ENCODE assay signal across 14 cellular contexts in the genomic region with DNA sequence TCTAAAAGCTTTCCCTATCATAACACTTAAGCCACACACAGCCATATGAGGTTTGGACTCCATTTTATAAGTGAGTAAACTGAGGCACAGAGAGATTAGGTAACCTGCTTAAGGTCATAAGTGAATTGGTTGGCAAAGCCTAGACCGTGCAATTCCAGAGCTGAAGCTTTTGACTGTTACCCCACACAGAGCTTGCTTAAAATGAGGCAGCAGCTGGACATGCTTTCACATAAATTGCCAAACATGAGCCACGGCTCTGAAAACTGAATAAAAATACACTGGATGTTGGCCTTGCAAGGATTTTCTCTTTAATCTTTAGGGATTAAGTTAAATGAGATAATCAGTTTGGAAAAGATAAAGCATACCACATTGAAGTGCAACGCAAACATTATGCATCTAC. TPM values are rescaled to one million over a fixed set of nuclear protein-coding genes. Genes with fewer than 3 reads are reported as not detected.
DNase-seq lines count a peak whose midpoint lies in the region; ATAC-seq and TF ChIP-seq lines count a peak whose summit lies in the region.
"Had no signal": no experiment of that assay in that cellular context is flagged by ENCODE, and none has a peak within 500 bp of the region (broad histone marks: within the 10 kb centered on the region; RNA-seq: fewer than 3 reads in every experiment).

No MANE protein-coding gene starts in this region.

- TF ChIP-seq CTCF in WERI-Rb-1 (IDR thresholded peaks at IDR 0.05; ENCODE audit: low read depth, low read length) = no peak
- TF ChIP-seq CTCF in tibial nerve (IDR thresholded peaks at IDR 0.05) = no peak

- peak overlapping the region; percentile 78 for H3K27ac ChIP-seq in CD4-positive, alpha-beta memory T cell (ENCODE audit: low read depth, low read length)
- H3K27ac ChIP-seq in WERI-Rb-1 (no peak overlapping the region), tibial nerve (peak overlapping the region in 1 of 4 donors; percentile 27)
- H3K27ac ChIP-seq: epithelial cell of prostate, hepatocyte, ovary had no signal

- H3K27me3 Mint-ChIP-seq in CD4-positive, alpha-beta memory T cell = no peaks in the 10 kb centered on the region

- TF ChIP-seq POLR2A in tibial nerve (IDR thresholded peaks at IDR 0.05) = no peak

- H3K4me1 Mint-ChIP-seq in CD4-positive, alpha-beta memory T cell = peaks cover 36 to 68% (median 47%) of the 10 kb centered on the region in 4 donors

- peaks cover 37% of the 10 kb centered on the region for H3K36me3 ChIP-seq in CD4-positive, alpha-beta memory T cell (ENCODE audit: insufficient read depth, low read length)
- H3K36me3 ChIP-seq in WERI-Rb-1 (no peaks in the 10 kb centered on the region), tibial nerve (no peaks in the 10 kb centered on the region)
- H3K36me3 ChIP-seq: ovary, stomach had no signal

- H3K4me1 ChIP-seq in CD4-positive, alpha-beta memory T cell (ENCODE audit: insufficient read depth, low read length) = peaks cover 55% of the 10 kb centered on the region
- peaks cover 82% of the 10 kb centered on the region for H3K4me1 ChIP-seq in mononuclear cell (ENCODE audit: insufficient read depth, low read length)
- peaks cover 0 to 35% (median 13%) of the 10 kb centered on the region in 4 donors for H3K4me1 ChIP-seq in tibial nerve

- H3K9me3 Mint-ChIP-seq in CD4-positive, alpha-beta memory T cell = peaks cover 0 to 2% (median 0%) of the 10 kb centered on the region in 8 donors

- peak overlapping the region; percentile 79 to 96 (median 93) for H3K27ac Mint-ChIP-seq in CD4-positive, alpha-beta memory T cell

- CTCF ChIA-PET in CD4-positive, alpha-beta memory T cell (lab: Charles Lee; ENCODE audit: partially characterized antibody) = interaction anchor here (0.6 to 15.0 kb wide), 39 partner anchors 7 to 214 kb away, joined by 3 to 367 read pairs (median 16); a partner anchor contains a TSS

- intact Hi-C loops in CD4-positive, alpha-beta memory T cell (cut with micrococcal nuclease) = loop anchor here (1.0 to 2.0 kb wide), 2 partner anchors 138 to 212 kb away; no protein-coding TSS in a partner anchor

- WGBS in tibial nerve, 2 donors = 67 to 70% methylated on average over 3 of the region's 3 CpGs

- H3K36me3 Mint-ChIP-seq in CD4-positive, alpha-beta memory T cell = peaks cover 72 to 76% of the 10 kb centered on the region in 2 donors

- POLR2A ChIA-PET in CD4-positive, alpha-beta memory T cell (lab: Charles Lee; ENCODE audit: partially characterized antibody) = interaction anchor here (1.0 to 22.9 kb wide), 19 partner anchors 7 to 1239 kb away, joined by 3 to 1351 read pairs (median 14); no protein-coding TSS in a partner anchor

- ATAC-seq in GM21390 (IDR thresholded peaks at IDR 0.05; ENCODE audit: unreplicated experiment) = peak; percentile 3

- peak overlapping the region; percentile 96 to 100 (median 99) for H3K4me3 Mint-ChIP-seq in CD4-positive, alpha-beta memory T cell

- peak overlapping the region; percentile 96 to 100 for H3K4me3 ChIP-seq in CD4-positive, alpha-beta memory T cell (ENCODE audit: low read length in 2 of 2)
- no peak overlapping the region for H3K4me3 ChIP-seq in WERI-Rb-1 (ENCODE audit: low read depth, low read length)
- H3K4me3 ChIP-seq in mononuclear cell (ENCODE audit: low read length) = peak overlapping the region; percentile 97
- H3K4me3 ChIP-seq in tibial nerve = peak overlapping the region in 1 of 4 donors; percentile 44
- H3K4me3 ChIP-seq: hepatocyte, K562, ovary had no signal

- H3K9me3 ChIP-seq in CD4-positive, alpha-beta memory T cell (ENCODE audit: control insufficient read depth in 1 of 2, low read length in 2 of 2) = no peaks in the 10 kb centered on the region
- H3K9me3 ChIP-seq in WERI-Rb-1 (ENCODE audit: severe bottlenecking) = no peaks in the 10 kb centered on the region
- no peaks in the 10 kb centered on the region for H3K9me3 ChIP-seq in mononuclear cell (ENCODE audit: low read depth, low read length)
- no peaks in the 10 kb centered on the region for H3K9me3 ChIP-seq in tibial nerve
- H3K9me3 ChIP-seq: ovary, stomach had no signal

- TF ChIP-seq EP300 in tibial nerve (IDR thresholded peaks at IDR 0.05) = no peak

- no peaks in the 10 kb centered on the region for H3K27me3 ChIP-seq in CD4-positive, alpha-beta memory T cell (ENCODE audit: insufficient read depth, low read length)
- H3K27me3 ChIP-seq in WERI-Rb-1 (ENCODE audit: insufficient read depth, low read depth, severe bottlenecking) (no peaks in the 10 kb centered on the region), mononuclear cell (ENCODE audit: insufficient read depth, low read length) (no peaks in the 10 kb centered on the region), tibial nerve (no peaks in the 10 kb centered on the region)
- H3K27me3 ChIP-seq: hepatocyte, ovary, stomach had no signal

- DNase-seq in CD4-positive, alpha-beta memory T cell = peak in 1 of 5 donors; percentile 34
- DNase-seq in WERI-Rb-1 (peak; percentile 47), tibial nerve (ENCODE audit: low spot score in 2 of 2) (no peak), Ammon's horn (ENCODE audit: low spot score) (no peak), GM03348 (ENCODE audit: low spot score) (no peak), foreskin melanocyte (no peak)
- DNase-seq: C1 segment of cervical spinal cord, ovary, stomach had no signal

RNA-seq across cellular contexts. Expression of a gene that starts 2.5 kb away (rescaled TPM):
- 100 to 1,000 TPM; 420 to 432 TPM for total RNA-seq in CD4-positive, alpha-beta memory T cell
- 100 to 1,000 TPM; 431 to 458 TPM for polyA plus RNA-seq in CD4-positive, alpha-beta memory T cell
- 128 TPM for total RNA-seq in mononuclear cell
- total RNA-seq in tibial nerve = 10 to 100 TPM in 3 of 4 donors, 1 to 10 TPM in 1; 8.8 to 27.0 (median 19.0) TPM
